ENCODE assay signal across 17 cellular contexts in the genomic region with DNA sequence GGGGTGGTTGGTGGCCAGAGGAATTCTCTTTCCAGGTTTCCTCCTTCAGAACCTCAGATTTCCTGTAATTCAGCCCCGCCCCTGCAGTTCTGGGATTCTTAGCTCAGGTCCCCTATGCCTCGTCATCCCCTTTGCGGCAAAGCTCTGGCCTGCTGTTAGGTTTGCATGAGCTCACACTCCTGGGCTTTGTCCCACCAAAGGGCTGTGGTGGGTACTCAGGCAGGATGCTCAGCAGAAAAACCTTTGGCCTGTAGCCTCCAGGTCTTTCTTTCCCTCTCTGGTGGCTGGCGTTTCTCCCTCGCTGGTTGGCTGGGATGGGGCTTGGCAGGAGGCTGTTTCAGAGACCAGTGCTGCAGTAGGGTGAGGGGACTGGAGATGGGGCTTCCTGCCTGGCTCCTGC. TPM values are rescaled to one million over a fixed set of nuclear protein-coding genes. Genes with fewer than 3 reads are reported as not detected.
DNase-seq lines count a peak whose midpoint lies in the region; ATAC-seq and TF ChIP-seq lines count a peak whose summit lies in the region.
"Had no signal": no experiment of that assay in that cellular context is flagged by ENCODE, and none has a peak within 500 bp of the region (broad histone marks: within the 10 kb centered on the region; RNA-seq: fewer than 3 reads in every experiment).

No MANE protein-coding gene starts in this region.

- H3K4me3 ChIP-seq in ACC112 (ENCODE audit: low read depth, low read length) (no peak overlapping the region), HCT116 (replicated peaks in 1 of 2; ENCODE audit: low read depth in 1 of 2, low read length in 2 of 2) (no peak overlapping the region), astrocyte of the spinal cord (ENCODE audit: low read depth, low read length) (no peak overlapping the region), OCI-LY7 (ENCODE audit: low read depth, low read length, poor library complexity, severe bottlenecking) (no peak overlapping the region)
- H3K4me3 ChIP-seq: adrenal gland, smooth muscle cell had no signal

- DNase-seq in HCT116 (ENCODE audit: low read depth, low spot score) (no peak), astrocyte of the spinal cord (ENCODE audit: low read depth, low spot score) (peak; percentile 89), islet precursor cell (peak; percentile 82), OCI-LY7 (ENCODE audit: low spot score) (no peak), OCI-M1 (lab: John Stamatoyannopoulos, UW) (no peak)
- DNase-seq: activated CD4-positive, alpha-beta T cell treated with anti-CD3 and anti-CD28 coated beads, Interleukin-2, amount 10 ng/mL, durations not matched to agents 24 days and 14 days; activated T-cell treated with anti-CD3 and anti-CD28 coated beads, Interleukin-2, amount 50 U/mL, for 72 hours; NCI-H1694 treated with DMSO at 0.1 percent for 48 hours; RPMI8226 had no signal

- H3K9me2 ChIP-seq in HCT116 (ENCODE audit: insufficient read depth) (no peaks in the 10 kb centered on the region), OCI-LY7 (ENCODE audit: insufficient read depth, low read length) (no peaks in the 10 kb centered on the region)

- H4K20me1 ChIP-seq in HCT116 (ENCODE audit: insufficient read depth) (no peaks in the 10 kb centered on the region), OCI-LY7 (ENCODE audit: insufficient read depth, low read length) (no peaks in the 10 kb centered on the region)

- no peak overlapping the region for H2AFZ ChIP-seq in ACC112 (ENCODE audit: low read length, unreplicated experiment)
- H2AFZ ChIP-seq in HCT116 (ENCODE audit: low read depth, low read length, poor library complexity, severe bottlenecking) = no peak overlapping the region
- H2AFZ ChIP-seq in OCI-LY7 (ENCODE audit: low read length) = no peak overlapping the region

- peaks cover 26% of the 10 kb centered on the region for H3K4me1 ChIP-seq in ACC112 (ENCODE audit: control insufficient read depth, insufficient read depth, low read length, unreplicated experiment)
- peaks cover 27 to 42% of the 10 kb centered on the region in 2 experiments for H3K4me1 ChIP-seq in HCT116 (ENCODE audit: control insufficient read depth in 1 of 2, insufficient read depth in 2 of 2, low read length in 2 of 2)
- no peaks in the 10 kb centered on the region for H3K4me1 ChIP-seq in OCI-LY7 (ENCODE audit: insufficient read depth, low read length, poor library complexity, severe bottlenecking)
- H3K4me1 ChIP-seq: adrenal gland had no signal

- H3K36me3 ChIP-seq in ACC112 (ENCODE audit: insufficient read depth, low read length) (no peaks in the 10 kb centered on the region), HCT116 (ENCODE audit: control insufficient read depth in 1 of 2, insufficient read depth in 2 of 2, low read length in 2 of 2) (no peaks in the 10 kb centered on the region), OCI-LY7 (ENCODE audit: insufficient read depth, low read length) (no peaks in the 10 kb centered on the region)
- H3K36me3 ChIP-seq: adrenal gland, neutrophil had no signal

- RAD21 ChIA-PET in HCT116 (lab: Charles Lee; ENCODE audit: low non-redundant PET in 1 of 2, low total read pairs in 2 of 2, uncharacterized antibody in 2 of 2, unreplicated experiment in 2 of 2) = no interaction called here

- H3K27ac ChIP-seq in ACC112 (ENCODE audit: low read depth, low read length) (peak overlapping the region; percentile 85; the same call in 1 of the 2 replicates), HCT116 (ENCODE audit: low read depth, low read length) (peak overlapping the region; percentile 28; the same call in 1 of the 2 replicates), OCI-LY7 (ENCODE audit: low read depth, low read length, poor library complexity, severe bottlenecking) (no peak overlapping the region)
- H3K27ac ChIP-seq: adrenal gland, neutrophil had no signal

- H3K27me3 ChIP-seq in ACC112 (ENCODE audit: insufficient read depth, low read length) = no peaks in the 10 kb centered on the region
- H3K27me3 ChIP-seq in HCT116 (ENCODE audit: insufficient read depth, low read length) = no peaks in the 10 kb centered on the region
- H3K27me3 ChIP-seq: adrenal gland had no signal

- TF ChIP-seq POLR2A in HCT116 (IDR thresholded peaks at IDR 0.05; ENCODE audit: borderline replicate concordance, extremely low read depth, insufficient read depth, insufficient read length) = no peak

- no peaks in the 10 kb centered on the region for H3K9me3 ChIP-seq in HCT116 (ENCODE audit: control insufficient read depth in 1 of 2, insufficient read depth in 1 of 2, low read depth in 1 of 2, low read length in 2 of 2)
- no peaks in the 10 kb centered on the region for H3K9me3 ChIP-seq in OCI-LY7 (ENCODE audit: low read length)
- H3K9me3 ChIP-seq: adrenal gland, neutrophil had no signal

- POLR2A ChIA-PET in HCT116 (lab: Charles Lee) (interaction anchor here (2.2 to 3.4 kb wide), 2 partner anchors 8 to 22 kb away, joined by 8 to 12 read pairs; partner anchors contain the start of gene FHOD1), OCI-LY7 (lab: Charles Lee) (interaction anchor here (0.5 to 1.4 kb wide), 3 partner anchors 26 to 128 kb away, joined by 3 to 4 read pairs (median 3); no protein-coding TSS in a partner anchor)

- H3K9ac ChIP-seq in HCT116 (ENCODE audit: low read length) = peak overlapping the region; percentile 24; the same call in 1 of the 2 replicates

- no peak for TF ChIP-seq RAD21 in HCT116 (IDR thresholded peaks at IDR 0.05; ENCODE audit: low read depth)

- H3K4me2 ChIP-seq in HCT116 (ENCODE audit: low read length) (peak overlapping the region; percentile 31), OCI-LY7 (ENCODE audit: low read length) (no peak overlapping the region)
- H3K4me2 ChIP-seq: smooth muscle cell had no signal

- ATAC-seq in HCT116 (peak; percentile 16; the same call in 1 of the 2 replicates), GM21529 (IDR thresholded peaks at IDR 0.05; ENCODE audit: unreplicated experiment) (no peak), HG03342 (IDR thresholded peaks at IDR 0.05; ENCODE audit: unreplicated experiment) (no peak)
- ATAC-seq: activated T-cell treated with anti-CD3 and anti-CD28 coated beads, Interleukin-2, amount 50 U/mL, for 72 hours had no signal

- TF ChIP-seq CTCF in HCT116 (IDR thresholded peaks at IDR 0.05 in 2 of 3, conservative IDR thresholded peaks at IDR 0.05 in 1 of 3; ENCODE audit: borderline replicate concordance in 1 of 3, insufficient read depth in 1 of 3, low read depth in 2 of 3, low read length in 2 of 3) (no peak), astrocyte of the spinal cord (IDR thresholded peaks at IDR 0.05; ENCODE audit: low read depth, low read length) (no peak), OCI-LY7 (conservative IDR thresholded peaks at IDR 0.05; ENCODE audit: low read length) (no peak)

- CTCF ChIA-PET in HCT116 (lab: Charles Lee) (interaction anchor here (1.3 to 1.4 kb wide), 2 partner anchors 9 kb away, joined by 3 to 6 read pairs; no protein-coding TSS in a partner anchor), OCI-LY7 (lab: Charles Lee; ENCODE audit: unreplicated experiment) (no interaction called here)

- in situ Hi-C loops in astrocyte of the spinal cord (cut with HindIII; ENCODE audit: low sequenced_read_pairs) = no loop called here

- intact Hi-C loops in HCT116 (cut with micrococcal nuclease) = no loop called here
- intact Hi-C loops in OCI-LY7 (cut with micrococcal nuclease; ENCODE audit: unreplicated experiment) = no loop called here

- BruUV-seq in HCT116 (replicated peaks; lab: Mats Ljungman, UMichigan) = no TSS peak
- BruUV-seq in OCI-LY7 (replicated peaks; lab: Mats Ljungman, UMichigan) = no TSS peak

- H3K79me2 ChIP-seq in ACC112 (ENCODE audit: control insufficient read depth, insufficient read depth, low read length, unreplicated experiment) (no peaks in the 10 kb centered on the region), HCT116 (ENCODE audit: insufficient read depth, low read length) (no peaks in the 10 kb centered on the region), OCI-LY7 (ENCODE audit: insufficient read depth, low read depth, low read length) (no peaks in the 10 kb centered on the region)

TF ChIP-seq in HCT116, 20 proteins besides CTCF, POLR2A, EP300 and RAD21:
- TF ChIP-seq EGR1 (IDR thresholded peaks at IDR 0.05; ENCODE audit: low read depth) = no peak
- peak; percentile 25; the same call in 1 of the 2 replicates for TF ChIP-seq POLR2AphosphoS5 (IDR thresholded peaks at IDR 0.05; ENCODE audit: low read depth, low read length)

RNA-seq across cellular contexts. Expression of gene PLEKHG4, which starts 9.6 kb away (rescaled TPM):
- total RNA-seq in HCT116 (2021; ENCODE audit: unreplicated experiment) (38.5 TPM), OCI-LY7 (2022) (0.51 and 1.3 TPM in 2 replicates)
- 29.2 and 34.0 TPM in 2 replicates for polyA plus RNA-seq in HCT116 (2012)
- not detected in 2 replicates for total RNA-seq in OCI-LY7 (2014; rRNA removed; shearing (Covaris generic))

RNA-seq across cellular contexts. Expression of gene SLC9A5, which starts 21.0 kb away (rescaled TPM):
- total RNA-seq in HCT116 (2021; ENCODE audit: unreplicated experiment) = 5.6 TPM
- polyA plus RNA-seq in HCT116 (2012) = 5.4 and 6.7 TPM in 2 replicates
- 0.36 and 2.7 TPM in 2 replicates for total RNA-seq in OCI-LY7 (2014; rRNA removed; shearing (Covaris generic))
- 3.6 and 4.2 TPM in 2 replicates for total RNA-seq in OCI-LY7 (2022)

RNA-seq across cellular contexts. Expression of gene FHOD1, which starts 22.5 kb away (rescaled TPM):
- total RNA-seq in HCT116 (2021; ENCODE audit: unreplicated experiment) = 69.2 TPM
- 46.5 and 50.2 TPM in 2 replicates for polyA plus RNA-seq in HCT116 (2012)
- total RNA-seq in OCI-LY7 (2014; rRNA removed; shearing (Covaris generic)) = 16.0 and 16.5 TPM in 2 replicates
- 44.1 and 55.0 TPM in 2 replicates for total RNA-seq in OCI-LY7 (2022)

RNA-seq across cellular contexts. Expression of gene TMEM208, which starts 42.8 kb away (rescaled TPM):
- total RNA-seq in HCT116 (2021; ENCODE audit: unreplicated experiment) (36.1 TPM), OCI-LY7 (2022) (22.5 and 26.4 TPM in 2 replicates)
- 40.8 and 44.3 TPM in 2 replicates for polyA plus RNA-seq in HCT116 (2012)
- total RNA-seq in OCI-LY7 (2014; rRNA removed; shearing (Covaris generic)) = 19.9 and 36.7 TPM in 2 replicates

RNA-seq across cellular contexts. Expression of gene KCTD19, which starts 56.8 kb away (rescaled TPM):
- total RNA-seq in HCT116 (2021; ENCODE audit: unreplicated experiment) (not detected), OCI-LY7 (2022) (0.17 and 1.4 TPM in 2 replicates)
- 0.09 and 0.25 TPM in 2 replicates for polyA plus RNA-seq in HCT116 (2012)
- total RNA-seq in OCI-LY7 (2014; rRNA removed; shearing (Covaris generic)) = not detected in 2 replicates
- total RNA-seq: LHCN-M2, mesenteric fat pad had no signal

Comparison
In these comparisons a context has a peak if more than half of its experiments do, and no peak if none do; other contexts are left out.
1. DNase-seq: peak in astrocyte of the spinal cord (single experiment) and islet precursor cell (single experiment); none in HCT116 (single experiment), OCI-LY7 (single experiment) and OCI-M1 (single experiment).
2. RNA of gene PLEKHG4, which starts 9.6 kb away (total RNA-seq): 38.5 TPM in HCT116 (single experiment); 0.51 to 1.3 TPM in OCI-LY7; every median in the first group is over 10 times any median in the second.